1 cellular context compared by ENCODE assay signal in the genomic region with DNA sequence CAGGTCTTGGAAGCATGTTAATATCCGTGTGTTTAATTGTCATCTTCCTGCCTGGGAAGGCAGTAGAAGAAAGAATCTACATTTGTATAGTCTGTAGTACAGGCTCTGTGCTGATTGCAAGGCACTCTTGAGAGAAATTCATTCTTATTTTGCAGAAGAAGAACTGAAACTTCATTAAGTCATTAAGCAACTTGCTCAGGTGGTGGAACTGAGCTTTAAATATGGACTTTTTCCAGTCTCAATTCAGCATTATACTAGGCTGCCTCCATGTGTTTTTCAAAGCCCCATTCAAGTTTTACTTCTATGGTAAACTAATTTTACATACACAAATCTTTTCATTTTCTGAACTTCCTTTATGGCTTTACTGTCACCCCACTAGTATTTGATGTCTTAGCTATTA.
A peak's percentile ranks its signal among the peaks of the same experiment; 100 is the strongest.
TF ChIP-seq lines count a peak whose summit lies in the region.

No MANE protein-coding gene starts in this region.

TF ChIP-seq in GM12878, 131 proteins besides CTCF, POLR2A, EP300 and RAD21 (continued from another document and continues in another):
- TF ChIP-seq CEBPZ (IDR thresholded peaks at IDR 0.05; ENCODE audit: low read depth, low read length) = no peak
- peak; percentile 79 for TF ChIP-seq ATF2 (IDR thresholded peaks at IDR 0.05; ENCODE audit: low read length)
- no peak for TF ChIP-seq CHD1 (IDR thresholded peaks at IDR 0.05; ENCODE audit: low read depth, low read length)
- TF ChIP-seq, protein P1, sequence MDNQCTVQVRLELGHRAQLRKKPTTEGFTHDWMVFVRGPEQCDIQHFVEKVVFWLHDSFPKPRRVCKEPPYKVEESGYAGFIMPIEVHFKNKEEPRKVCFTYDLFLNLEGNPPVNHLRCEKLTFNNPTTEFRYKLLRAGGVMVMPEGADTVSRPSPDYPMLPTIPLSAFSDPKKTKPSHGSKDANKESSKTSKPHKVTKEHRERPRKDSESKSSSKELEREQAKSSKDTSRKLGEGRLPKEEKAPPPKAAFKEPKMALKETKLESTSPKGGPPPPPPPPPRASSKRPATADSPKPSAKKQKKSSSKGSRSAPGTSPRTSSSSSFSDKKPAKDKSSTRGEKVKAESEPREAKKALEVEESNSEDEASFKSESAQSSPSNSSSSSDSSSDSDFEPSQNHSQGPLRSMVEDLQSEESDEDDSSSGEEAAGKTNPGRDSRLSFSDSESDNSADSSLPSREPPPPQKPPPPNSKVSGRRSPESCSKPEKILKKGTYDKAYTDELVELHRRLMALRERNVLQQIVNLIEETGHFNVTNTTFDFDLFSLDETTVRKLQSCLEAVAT (IDR thresholded peaks at IDR 0.05) = no peak
- TF ChIP-seq RELA (IDR thresholded peaks at IDR 0.05; ENCODE audit: borderline replicate concordance, partially characterized antibody) = no peak
- no peak for TF ChIP-seq SIN3A (IDR thresholded peaks at IDR 0.05; ENCODE audit: low read depth, low read length)
- peak; percentile 62; the same call in 1 of the 2 replicates for TF ChIP-seq MTA2 (IDR thresholded peaks at IDR 0.05; ENCODE audit: low read depth)
- peak; percentile 72 for TF ChIP-seq NFIC (IDR thresholded peaks at IDR 0.05; ENCODE audit: low read depth, low read length)
- no peak for TF ChIP-seq ZNF274 (IDR thresholded peaks at IDR 0.05; ENCODE audit: insufficient read depth, insufficient read length)
- TF ChIP-seq MYB (IDR thresholded peaks at IDR 0.05; ENCODE audit: borderline replicate concordance, low read depth, low read length) = no peak
- TF ChIP-seq EZH2 (IDR thresholded peaks at IDR 0.05; ENCODE audit: borderline replicate concordance, control insufficient read depth, low read depth, low read length) = no peak
- TF ChIP-seq, protein P2, sequence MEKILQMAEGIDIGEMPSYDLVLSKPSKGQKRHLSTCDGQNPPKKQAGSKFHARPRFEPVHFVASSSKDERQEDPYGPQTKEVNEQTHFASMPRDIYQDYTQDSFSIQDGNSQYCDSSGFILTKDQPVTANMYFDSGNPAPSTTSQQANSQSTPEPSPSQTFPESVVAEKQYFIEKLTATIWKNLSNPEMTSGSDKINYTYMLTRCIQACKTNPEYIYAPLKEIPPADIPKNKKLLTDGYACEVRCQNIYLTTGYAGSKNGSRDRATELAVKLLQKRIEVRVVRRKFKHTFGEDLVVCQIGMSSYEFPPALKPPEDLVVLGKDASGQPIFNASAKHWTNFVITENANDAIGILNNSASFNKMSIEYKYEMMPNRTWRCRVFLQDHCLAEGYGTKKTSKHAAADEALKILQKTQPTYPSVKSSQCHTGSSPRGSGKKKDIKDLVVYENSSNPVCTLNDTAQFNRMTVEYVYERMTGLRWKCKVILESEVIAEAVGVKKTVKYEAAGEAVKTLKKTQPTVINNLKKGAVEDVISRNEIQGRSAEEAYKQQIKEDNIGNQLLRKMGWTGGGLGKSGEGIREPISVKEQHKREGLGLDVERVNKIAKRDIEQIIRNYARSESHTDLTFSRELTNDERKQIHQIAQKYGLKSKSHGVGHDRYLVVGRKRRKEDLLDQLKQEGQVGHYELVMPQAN (conservative IDR thresholded peaks at IDR 0.05) = no peak
- TF ChIP-seq, protein P3, sequence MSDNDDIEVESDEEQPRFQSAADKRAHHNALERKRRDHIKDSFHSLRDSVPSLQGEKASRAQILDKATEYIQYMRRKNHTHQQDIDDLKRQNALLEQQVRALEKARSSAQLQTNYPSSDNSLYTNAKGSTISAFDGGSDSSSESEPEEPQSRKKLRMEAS (IDR thresholded peaks at IDR 0.05; ENCODE audit: low read depth, low read length) = no peak
- TF ChIP-seq TARDBP (IDR thresholded peaks at IDR 0.05; ENCODE audit: borderline replicate concordance) = no peak
- peak; percentile 66 for TF ChIP-seq JUNB (IDR thresholded peaks at IDR 0.05)
- peak; percentile 48 for TF ChIP-seq RELB (IDR thresholded peaks at IDR 0.05; ENCODE audit: low read depth)
- TF ChIP-seq TCF7 (IDR thresholded peaks at IDR 0.05; ENCODE audit: borderline replicate concordance) = no peak
- no peak for TF ChIP-seq CREB1 (IDR thresholded peaks at IDR 0.05; ENCODE audit: low read depth)
- TF ChIP-seq, protein P4, sequence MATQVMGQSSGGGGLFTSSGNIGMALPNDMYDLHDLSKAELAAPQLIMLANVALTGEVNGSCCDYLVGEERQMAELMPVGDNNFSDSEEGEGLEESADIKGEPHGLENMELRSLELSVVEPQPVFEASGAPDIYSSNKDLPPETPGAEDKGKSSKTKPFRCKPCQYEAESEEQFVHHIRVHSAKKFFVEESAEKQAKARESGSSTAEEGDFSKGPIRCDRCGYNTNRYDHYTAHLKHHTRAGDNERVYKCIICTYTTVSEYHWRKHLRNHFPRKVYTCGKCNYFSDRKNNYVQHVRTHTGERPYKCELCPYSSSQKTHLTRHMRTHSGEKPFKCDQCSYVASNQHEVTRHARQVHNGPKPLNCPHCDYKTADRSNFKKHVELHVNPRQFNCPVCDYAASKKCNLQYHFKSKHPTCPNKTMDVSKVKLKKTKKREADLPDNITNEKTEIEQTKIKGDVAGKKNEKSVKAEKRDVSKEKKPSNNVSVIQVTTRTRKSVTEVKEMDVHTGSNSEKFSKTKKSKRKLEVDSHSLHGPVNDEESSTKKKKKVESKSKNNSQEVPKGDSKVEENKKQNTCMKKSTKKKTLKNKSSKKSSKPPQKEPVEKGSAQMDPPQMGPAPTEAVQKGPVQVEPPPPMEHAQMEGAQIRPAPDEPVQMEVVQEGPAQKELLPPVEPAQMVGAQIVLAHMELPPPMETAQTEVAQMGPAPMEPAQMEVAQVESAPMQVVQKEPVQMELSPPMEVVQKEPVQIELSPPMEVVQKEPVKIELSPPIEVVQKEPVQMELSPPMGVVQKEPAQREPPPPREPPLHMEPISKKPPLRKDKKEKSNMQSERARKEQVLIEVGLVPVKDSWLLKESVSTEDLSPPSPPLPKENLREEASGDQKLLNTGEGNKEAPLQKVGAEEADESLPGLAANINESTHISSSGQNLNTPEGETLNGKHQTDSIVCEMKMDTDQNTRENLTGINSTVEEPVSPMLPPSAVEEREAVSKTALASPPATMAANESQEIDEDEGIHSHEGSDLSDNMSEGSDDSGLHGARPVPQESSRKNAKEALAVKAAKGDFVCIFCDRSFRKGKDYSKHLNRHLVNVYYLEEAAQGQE (IDR thresholded peaks at IDR 0.05; ENCODE audit: low read depth, low read length) = no peak
- TF ChIP-seq, protein P5, sequence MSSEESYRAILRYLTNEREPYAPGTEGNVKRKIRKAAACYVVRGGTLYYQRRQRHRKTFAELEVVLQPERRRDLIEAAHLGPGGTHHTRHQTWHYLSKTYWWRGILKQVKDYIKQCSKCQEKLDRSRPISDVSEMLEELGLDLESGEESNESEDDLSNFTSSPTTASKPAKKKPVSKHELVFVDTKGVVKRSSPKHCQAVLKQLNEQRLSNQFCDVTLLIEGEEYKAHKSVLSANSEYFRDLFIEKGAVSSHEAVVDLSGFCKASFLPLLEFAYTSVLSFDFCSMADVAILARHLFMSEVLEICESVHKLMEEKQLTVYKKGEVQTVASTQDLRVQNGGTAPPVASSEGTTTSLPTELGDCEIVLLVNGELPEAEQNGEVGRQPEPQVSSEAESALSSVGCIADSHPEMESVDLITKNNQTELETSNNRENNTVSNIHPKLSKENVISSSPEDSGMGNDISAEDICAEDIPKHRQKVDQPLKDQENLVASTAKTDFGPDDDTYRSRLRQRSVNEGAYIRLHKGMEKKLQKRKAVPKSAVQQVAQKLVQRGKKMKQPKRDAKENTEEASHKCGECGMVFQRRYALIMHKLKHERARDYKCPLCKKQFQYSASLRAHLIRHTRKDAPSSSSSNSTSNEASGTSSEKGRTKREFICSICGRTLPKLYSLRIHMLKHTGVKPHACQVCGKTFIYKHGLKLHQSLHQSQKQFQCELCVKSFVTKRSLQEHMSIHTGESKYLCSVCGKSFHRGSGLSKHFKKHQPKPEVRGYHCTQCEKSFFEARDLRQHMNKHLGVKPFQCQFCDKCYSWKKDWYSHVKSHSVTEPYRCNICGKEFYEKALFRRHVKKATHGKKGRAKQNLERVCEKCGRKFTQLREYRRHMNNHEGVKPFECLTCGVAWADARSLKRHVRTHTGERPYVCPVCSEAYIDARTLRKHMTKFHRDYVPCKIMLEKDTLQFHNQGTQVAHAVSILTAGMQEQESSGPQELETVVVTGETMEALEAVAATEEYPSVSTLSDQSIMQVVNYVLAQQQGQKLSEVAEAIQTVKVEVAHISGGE (CRISPR knock-in tag; IDR thresholded peaks at IDR 0.05) = no peak
- no peak for TF ChIP-seq CREM (IDR thresholded peaks at IDR 0.05; ENCODE audit: low read depth)
- TF ChIP-seq RFX5 (IDR thresholded peaks at IDR 0.05; ENCODE audit: low read depth, low read length) = no peak
- TF ChIP-seq KDM1A (IDR thresholded peaks at IDR 0.05; ENCODE audit: borderline replicate concordance) = no peak
- TF ChIP-seq ZBTB40 (IDR thresholded peaks at IDR 0.05; ENCODE audit: borderline replicate concordance) = no peak
- TF ChIP-seq SP1 (IDR thresholded peaks at IDR 0.05; ENCODE audit: low read depth, low read length) = no peak
- TF ChIP-seq SREBF1 (IDR thresholded peaks at IDR 0.05; ENCODE audit: low read length) = no peak
- TF ChIP-seq, protein P6, sequence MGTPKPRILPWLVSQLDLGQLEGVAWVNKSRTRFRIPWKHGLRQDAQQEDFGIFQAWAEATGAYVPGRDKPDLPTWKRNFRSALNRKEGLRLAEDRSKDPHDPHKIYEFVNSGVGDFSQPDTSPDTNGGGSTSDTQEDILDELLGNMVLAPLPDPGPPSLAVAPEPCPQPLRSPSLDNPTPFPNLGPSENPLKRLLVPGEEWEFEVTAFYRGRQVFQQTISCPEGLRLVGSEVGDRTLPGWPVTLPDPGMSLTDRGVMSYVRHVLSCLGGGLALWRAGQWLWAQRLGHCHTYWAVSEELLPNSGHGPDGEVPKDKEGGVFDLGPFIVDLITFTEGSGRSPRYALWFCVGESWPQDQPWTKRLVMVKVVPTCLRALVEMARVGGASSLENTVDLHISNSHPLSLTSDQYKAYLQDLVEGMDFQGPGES (IDR thresholded peaks at IDR 0.05) = no peak
- TF ChIP-seq EGR1 (IDR thresholded peaks at IDR 0.05; ENCODE audit: borderline replicate concordance in 1 of 2, low read depth in 2 of 2, low read length in 2 of 2) = no peak
- no peak for TF ChIP-seq TAF1 (IDR thresholded peaks at IDR 0.05; ENCODE audit: borderline replicate concordance, low read depth, low read length)
